Comparison of ENCODE assay signal across 30 cellular contexts in genomic region chr2:218578272-218578877, GRCh38. TPM values are rescaled to one million over a fixed set of nuclear protein-coding genes. Genes with fewer than 3 reads are reported as not detected.
DNase-seq lines count a peak whose midpoint lies in the region; ATAC-seq and TF ChIP-seq lines count a peak whose summit lies in the region.
"Had no signal": no experiment of that assay in that cellular context is flagged by ENCODE, and none has a peak within 500 bp of the region (broad histone marks: within the 10 kb centered on the region; RNA-seq: fewer than 3 reads in every experiment).

No MANE protein-coding gene starts in this region.

- H3K9me3 ChIP-seq in cardiac muscle cell (ENCODE audit: low read depth) (no peaks in the 10 kb centered on the region), HUES64 (ENCODE audit: insufficient read depth, low read depth, low read length) (no peaks in the 10 kb centered on the region), psoas muscle (no peaks in the 10 kb centered on the region)
- H3K9me3 ChIP-seq: breast epithelium, lower lobe of right lung had no signal

- no peaks in the 10 kb centered on the region for H3K9me3 Mint-ChIP-seq in effector memory CD8-positive, alpha-beta T cell
- H3K9me3 Mint-ChIP-seq in CD14-positive monocyte, result no peaks in the 10 kb centered on the region
- H3K9me3 Mint-ChIP-seq: activated CD4-positive, alpha-beta memory T cell treated with anti-CD3 and anti-CD28 coated beads, Interleukin-2, amount 10 ng/mL, durations not matched to agents 7 days and 5 days; activated naive CD4-positive, alpha-beta T cell treated with anti-CD3 and anti-CD28 coated beads, Interleukin-2, amount 50 U/mL, for 24 hours; activated T-helper 2 cell treated with anti-CD3 and anti-CD28 coated beads, Interferon-gamma antibody, Interleukin-2, Interleukin-4, amounts not matched to agents 10 μg/mL and 5 μg/mL and 100 μg/mL, durations not matched to agents 14 hours and 24 hours and 36 hours; nephron progenitor cell had no signal

- ATAC-seq in left ventricle myocardium superior, result no peak
- ATAC-seq in effector memory CD8-positive, alpha-beta T cell (replicated peaks), result no peak
- no peak for ATAC-seq in psoas muscle
- ATAC-seq in HG02884 (IDR thresholded peaks at IDR 0.05; ENCODE audit: unreplicated experiment), result no peak
- ATAC-seq: SK-N-SH treated with all-trans-retinoic acid at 6 μM for 48 hours; stimulated activated naive CD8-positive, alpha-beta T cell treated with anti-CD3 and anti-CD28 coated beads, Interleukin-15, Interleukin-2, amounts not matched to agents 100 U/mL and 50 U/mL, for 24 hours had no signal

- H3K36me3 ChIP-seq in cardiac muscle cell, result peaks cover 7% of the 10 kb centered on the region
- H3K36me3 ChIP-seq in HUES64 (ENCODE audit: insufficient read depth, low read length), result peaks cover 69% of the 10 kb centered on the region
- peaks cover 0 to 48% of the 10 kb centered on the region in 2 donors for H3K36me3 ChIP-seq in psoas muscle (ENCODE audit: insufficient read depth in 1 of 2, low read depth in 1 of 2)
- H3K36me3 ChIP-seq: breast epithelium had no signal

- intact Hi-C loops in left ventricle myocardium superior (cut with micrococcal nuclease) (no loop called here), psoas muscle (cut with DNase I) (loop anchor here in 1 of 2 donors (1.0 to 5.0 kb wide), 2 partner anchors 8 to 79 kb away; partner anchors contain the start of genes BCS1L and ZNF142), CD14-positive monocyte (cut with micrococcal nuclease) (no loop called here)

- H3K27me3 ChIP-seq in cardiac muscle cell (no peaks in the 10 kb centered on the region), HUES64 (ENCODE audit: insufficient read depth, low read length) (no peaks in the 10 kb centered on the region), psoas muscle (ENCODE audit: insufficient read depth in 3 of 3, low read length in 2 of 3) (no peaks in the 10 kb centered on the region)
- H3K27me3 ChIP-seq: breast epithelium had no signal

- TF ChIP-seq CTCF in cardiac muscle cell (IDR thresholded peaks at IDR 0.05; ENCODE audit: low read depth, low read length) (no peak), psoas muscle (IDR thresholded peaks at IDR 0.05) (no peak), CD14-positive monocyte (IDR thresholded peaks at IDR 0.05) (no peak)

- 80% methylated on average over 1 of the region's 3 CpGs for WGBS in HUES64
- WGBS in psoas muscle, 3 donors, result 92 to 94% (median 93%) methylated on average over 3 of the region's 3 CpGs

- peaks cover 63% of the 10 kb centered on the region for H3K36me3 Mint-ChIP-seq in effector memory CD8-positive, alpha-beta T cell (ENCODE audit: insufficient read depth)
- H3K36me3 Mint-ChIP-seq in CD14-positive monocyte, result peaks cover 43 to 65% of the 10 kb centered on the region in 2 donors

- H3K27ac Mint-ChIP-seq in effector memory CD8-positive, alpha-beta T cell, result peak overlapping the region; percentile 35 to 52
- H3K27ac Mint-ChIP-seq in CD14-positive monocyte, result no peak overlapping the region
- H3K27ac Mint-ChIP-seq: activated CD4-positive, alpha-beta memory T cell treated with anti-CD3 and anti-CD28 coated beads, Interleukin-2, amount 10 ng/mL, durations not matched to agents 7 days and 5 days; activated T-helper 2 cell treated with anti-CD3 and anti-CD28 coated beads, Interferon-gamma antibody, Interleukin-2, Interleukin-4, amounts not matched to agents 10 μg/mL and 5 μg/mL and 100 μg/mL, durations not matched to agents 14 hours and 24 hours and 36 hours had no signal

- no peak for DNase-seq in cardiac muscle cell (ENCODE audit: low read depth in 1 of 2, low spot score in 1 of 2)
- DNase-seq in left ventricle myocardium superior, result no peak
- no peak for DNase-seq in effector memory CD8-positive, alpha-beta T cell
- no peak for DNase-seq in psoas muscle
- no peak for DNase-seq in CD14-positive monocyte (ENCODE audit: low spot score)
- no peak for DNase-seq in H4 (ENCODE audit: low spot score)
- DNase-seq: activated CD4-positive, alpha-beta memory T cell treated with anti-CD3 and anti-CD28 coated beads, Interleukin-2, amount 10 ng/mL, durations not matched to agents 7 days and 5 days; activated CD4-positive, alpha-beta T cell treated with anti-CD3 and anti-CD28 coated beads for 1 hour; activated CD8-positive, alpha-beta memory T cell treated with anti-CD3 and anti-CD28 coated beads, Interleukin-2, amount 50 U/mL, for 48 hours; DND-41; effector CD4-positive, alpha-beta T cell; Karpas-422; lower lobe of right lung; NCI-H1417 treated with DMSO at 0.1 percent for 48 hours; NCI-H2081 treated with DMSO at 0.1 percent for 48 hours; NCI-H2227 treated with DMSO at 0.1 percent for 48 hours; NCI-H526; nephron progenitor cell; OCI-M1; small intestine; stimulated activated naive CD8-positive, alpha-beta T cell treated with anti-CD3 and anti-CD28 coated beads, Interleukin-15, Interleukin-2, amounts not matched to agents 100 U/mL and 50 U/mL, for 24 hours; T-helper 2 cell had no signal

- peak overlapping the region; percentile 91 for H3K27ac ChIP-seq in cardiac muscle cell
- H3K27ac ChIP-seq in HUES64 (ENCODE audit: low read depth, low read length), result peak overlapping the region; percentile 11
- peak overlapping the region; percentile 89 for H3K27ac ChIP-seq in psoas muscle
- H3K27ac ChIP-seq: breast epithelium, epithelial cell of prostate, lower lobe of right lung, RWPE1 had no signal

- H3K27me3 Mint-ChIP-seq in effector memory CD8-positive, alpha-beta T cell, result no peaks in the 10 kb centered on the region
- H3K27me3 Mint-ChIP-seq in CD14-positive monocyte (ENCODE audit: low read depth in 3 of 3), result no peaks in the 10 kb centered on the region
- H3K27me3 Mint-ChIP-seq: activated CD4-positive, alpha-beta memory T cell treated with anti-CD3 and anti-CD28 coated beads, Interleukin-2, amount 10 ng/mL, durations not matched to agents 7 days and 5 days; activated naive CD4-positive, alpha-beta T cell treated with anti-CD3 and anti-CD28 coated beads, Interleukin-2, amount 50 U/mL, for 24 hours had no signal

- peaks cover 14 to 34% of the 10 kb centered on the region in 2 donors for H3K4me1 Mint-ChIP-seq in effector memory CD8-positive, alpha-beta T cell (ENCODE audit: low read depth in 2 of 2)
- H3K4me1 Mint-ChIP-seq in CD14-positive monocyte, result no peaks in the 10 kb centered on the region
- H3K4me1 Mint-ChIP-seq: nephron progenitor cell had no signal

- H3K4me1 ChIP-seq in cardiac muscle cell (ENCODE audit: low read depth) (peaks cover 13% of the 10 kb centered on the region), HUES64 (ENCODE audit: insufficient read depth, low read length) (peaks cover 20% of the 10 kb centered on the region), psoas muscle (peaks cover 44% of the 10 kb centered on the region)
- H3K4me1 ChIP-seq: breast epithelium, lower lobe of right lung had no signal

- no peak overlapping the region for H3K4me3 Mint-ChIP-seq in effector memory CD8-positive, alpha-beta T cell
- no peak overlapping the region for H3K4me3 Mint-ChIP-seq in CD14-positive monocyte
- H3K4me3 Mint-ChIP-seq: activated CD4-positive, alpha-beta memory T cell treated with anti-CD3 and anti-CD28 coated beads, Interleukin-2, amount 10 ng/mL, durations not matched to agents 7 days and 5 days; activated naive CD4-positive, alpha-beta T cell treated with anti-CD3 and anti-CD28 coated beads, Interleukin-2, amount 50 U/mL, for 24 hours; nephron progenitor cell had no signal

- H3K4me3 ChIP-seq in cardiac muscle cell (no peak overlapping the region), HUES64 (ENCODE audit: low read length) (no peak overlapping the region), psoas muscle (no peak overlapping the region)
- H3K4me3 ChIP-seq: breast epithelium, lower lobe of right lung had no signal

- no peak overlapping the region for H3K9ac ChIP-seq in HUES64 (ENCODE audit: low read depth, low read length)

RNA-seq across cellular contexts. Expression of gene CNOT9, which starts 9.7 kb away (rescaled TPM):
- total RNA-seq in cardiac muscle cell (28.9 and 32.0 TPM in 2 replicates), left ventricle myocardium superior (18.6 TPM), psoas muscle (10 to 100 TPM; 15.9 to 22.9 (median 17.2) TPM)
- polyA plus RNA-seq in cardiac muscle cell (16.6 and 26.9 TPM in 2 replicates), psoas muscle (10 to 100 TPM; 12.3 to 20.6 (median 20.1) TPM), CD14-positive monocyte (10 to 100 TPM; 14.5 to 18.4 TPM)
- 78.1 TPM for polyA plus RNA-seq in HUES64 (2013, experiment 1 of 2)
- polyA plus RNA-seq in HUES64 (2013, experiment 2 of 2), result 74.8 TPM
- 111 and 119 TPM in 2 replicates for total RNA-seq in H4 (2014; rRNA removed; shearing (Covaris generic))

RNA-seq across cellular contexts. Expression of gene USP37, which starts 10.2 kb away (rescaled TPM):
- total RNA-seq in cardiac muscle cell (14.3 and 16.5 TPM in 2 replicates), left ventricle myocardium superior (6.6 TPM), psoas muscle (10 to 100 TPM in 1 of 4 donors, 1 to 10 TPM in 3; 5.9 to 10.0 (median 7.2) TPM)
- polyA plus RNA-seq in cardiac muscle cell (4.2 and 5.8 TPM in 2 replicates), psoas muscle (1 to 10 TPM; 2.1 to 6.3 (median 3.4) TPM), CD14-positive monocyte (1 to 10 TPM; 2.7 to 4.9 TPM)
- polyA plus RNA-seq in HUES64 (2013, experiment 1 of 2), result 12.4 TPM
- polyA plus RNA-seq in HUES64 (2013, experiment 2 of 2), result 11.5 TPM
- 7.6 and 14.7 TPM in 2 replicates for total RNA-seq in H4 (2014; rRNA removed; shearing (Covaris generic))

RNA-seq across cellular contexts. Expression of gene PLCD4, which starts 29.3 kb away (rescaled TPM):
- total RNA-seq in cardiac muscle cell, result 1.2 and 1.6 TPM in 2 replicates
- 1.7 and 3.3 TPM in 2 replicates for polyA plus RNA-seq in cardiac muscle cell
- 0.55 TPM for total RNA-seq in left ventricle myocardium superior
- polyA plus RNA-seq in HUES64 (2013, experiment 1 of 2), result 0.45 TPM
- polyA plus RNA-seq in HUES64 (2013, experiment 2 of 2), result 0.70 TPM
- total RNA-seq in psoas muscle, result 10 to 100 TPM; 20.3 to 85.2 (median 43.0) TPM
- 10 to 100 TPM in 2 of 3 donors, 1 to 10 TPM in 1; 1.4 to 39.7 (median 15.9) TPM for polyA plus RNA-seq in psoas muscle
- under 1 TPM in 1 of 2 donors, not detected in 1; 0.04 TPM for polyA plus RNA-seq in CD14-positive monocyte
- 0.29 and 1.3 TPM in 2 replicates for total RNA-seq in H4 (2014; rRNA removed; shearing (Covaris generic))

Comparison
In these comparisons a context has a peak if more than half of its experiments do, and no peak if none do; other contexts are left out.
1. H3K27ac ChIP-seq: peak in every context shown above with its lines; median percentile 91 in cardiac muscle cell; 89 in psoas muscle; 11 in HUES64.
2. H3K27ac Mint-ChIP-seq: peak in effector memory CD8-positive, alpha-beta T cell (2 of 2); none in CD14-positive monocyte (0 of 7).